Comparison of ENCODE assay signal across 16 cellular contexts in genomic region chr15:62779041-62779810, GRCh38.
DNase-seq lines count a peak whose midpoint lies in the region; ATAC-seq, FAIRE-seq and TF ChIP-seq lines count a peak whose summit lies in the region.
"Had no signal": no experiment of that assay in that cellular context is flagged by ENCODE, and none has a peak within 500 bp of the region (broad histone marks: within the 10 kb centered on the region; RNA-seq: fewer than 3 reads in every experiment).

No MANE protein-coding gene starts in this region.

- H3K4me1 ChIP-seq in astrocyte (ENCODE audit: insufficient read depth, low read length) (peaks cover 40% of the 10 kb centered on the region), heart left ventricle (peaks cover 3 to 46% (median 37%) of the 10 kb centered on the region in 12 donors), smooth muscle cell (ENCODE audit: low read depth) (peaks cover 19% of the 10 kb centered on the region)
- H3K4me1 ChIP-seq: psoas muscle had no signal

- H3K27ac ChIP-seq in astrocyte (ENCODE audit: low read depth, low read length) = peak overlapping the region; percentile 38
- peak overlapping the region in 10 of 12 donors; percentile 1 to 73 (median 51) for H3K27ac ChIP-seq in heart left ventricle
- H3K27ac ChIP-seq in smooth muscle cell (ENCODE audit: low read depth) = peak overlapping the region; percentile 69
- H3K27ac ChIP-seq: psoas muscle, suprapubic skin had no signal

- DNase-seq in MG63 = peak; percentile 33
- peak; percentile 62 for DNase-seq in astrocyte (ENCODE audit: low read depth)
- peak in 4 of 5 donors; percentile 36 to 75 (median 50) for DNase-seq in heart left ventricle
- no peak for DNase-seq in smooth muscle cell (lab: John Stamatoyannopoulos, UW; ENCODE audit: unreplicated experiment)
- no peak for DNase-seq in NCI-H2171 (lab: John Stamatoyannopoulos, UW)
- no peak for DNase-seq in NCI-H510A (lab: John Stamatoyannopoulos, UW)
- DNase-seq: activated T-cell treated with anti-CD3 and anti-CD28 coated beads, Interleukin-2, amount 50 U/mL, for 48 hours; Karpas-422; psoas muscle; SHP77 treated with DMSO at 0.1 percent for 48 hours had no signal

- TF ChIP-seq POLR2A in heart left ventricle (IDR thresholded peaks at IDR 0.05) = no peak

- peak overlapping the region; percentile 16 for H3K4me2 ChIP-seq in astrocyte (ENCODE audit: low read length)
- peak overlapping the region; percentile 23 for H3K4me2 ChIP-seq in smooth muscle cell

- H3K9me3 ChIP-seq in MG63 = no peaks in the 10 kb centered on the region
- H3K9me3 ChIP-seq in astrocyte (ENCODE audit: insufficient read depth, low read depth, low read length) = no peaks in the 10 kb centered on the region
- H3K9me3 ChIP-seq in heart left ventricle = no peaks in the 10 kb centered on the region
- H3K9me3 ChIP-seq in smooth muscle cell (replicated peaks; ENCODE audit: low read depth) = no peaks in the 10 kb centered on the region
- H3K9me3 ChIP-seq: psoas muscle, suprapubic skin had no signal

- H3K36me3 ChIP-seq in MG63 (peaks cover 5% of the 10 kb centered on the region), astrocyte (ENCODE audit: insufficient read depth, low read length) (no peaks in the 10 kb centered on the region), heart left ventricle (peaks cover 0 to 35% (median 15%) of the 10 kb centered on the region in 9 donors), smooth muscle cell (ENCODE audit: low read depth) (no peaks in the 10 kb centered on the region)

- H3K27ac Mint-ChIP-seq in astrocyte (ENCODE audit: unreplicated experiment) = peak overlapping the region; percentile 38
- H3K27ac Mint-ChIP-seq: memory B cell had no signal

- no peaks in the 10 kb centered on the region for H3K27me3 Mint-ChIP-seq in astrocyte (ENCODE audit: low read depth, unreplicated experiment)
- H3K27me3 Mint-ChIP-seq: memory B cell had no signal

- intact Hi-C loops in heart left ventricle (cut with DNase I) = no loop called here

- no peak overlapping the region for H2AFZ ChIP-seq in astrocyte (ENCODE audit: low read depth, low read length)
- H2AFZ ChIP-seq in smooth muscle cell (ENCODE audit: low read depth) = no peak overlapping the region

- no peaks in the 10 kb centered on the region for H4K20me1 ChIP-seq in astrocyte (ENCODE audit: insufficient read depth, low read length)
- no peaks in the 10 kb centered on the region for H4K20me1 ChIP-seq in smooth muscle cell (ENCODE audit: low read depth)

- peak in 2 of 4 donors; percentile 7 to 36 for ATAC-seq in heart left ventricle
- no peak for ATAC-seq in HG03108 (IDR thresholded peaks at IDR 0.05; ENCODE audit: unreplicated experiment)
- ATAC-seq in HG02798 (IDR thresholded peaks at IDR 0.05; ENCODE audit: poor library complexity, unreplicated experiment) = no peak
- ATAC-seq: activated CD4-positive, CD25-positive, alpha-beta regulatory T cell treated with anti-CD3 and anti-CD28 coated beads, Interleukin-2, amount 50 U/mL, for 24 hours had no signal

- 38 to 44% (median 43%) methylated on average over 8 of the region's 8 CpGs for WGBS in heart left ventricle, 4 donors
- 59% methylated on average over 8 of the region's 8 CpGs for WGBS in smooth muscle cell (ENCODE audit: low lambda C conversion rate)

- H3K4me3 ChIP-seq in MG63 (no peak overlapping the region), astrocyte (ENCODE audit: insufficient read depth, low read depth, low read length) (no peak overlapping the region), heart left ventricle (no peak overlapping the region), smooth muscle cell (no peak overlapping the region)
- H3K4me3 ChIP-seq: psoas muscle, suprapubic skin had no signal

- H3K4me1 Mint-ChIP-seq in astrocyte (ENCODE audit: low read depth, unreplicated experiment) = peaks cover 47% of the 10 kb centered on the region
- H3K4me1 Mint-ChIP-seq: central memory CD8-positive, alpha-beta T cell; memory B cell had no signal

- peaks cover 29% of the 10 kb centered on the region for H3K36me3 Mint-ChIP-seq in astrocyte (ENCODE audit: low read depth, unreplicated experiment)
- H3K36me3 Mint-ChIP-seq: memory B cell had no signal

- H3K79me2 ChIP-seq in astrocyte (ENCODE audit: insufficient read depth, low read length) (no peaks in the 10 kb centered on the region), smooth muscle cell (ENCODE audit: low read depth) (no peaks in the 10 kb centered on the region)

- peaks cover 37% of the 10 kb centered on the region for H3F3A ChIP-seq in smooth muscle cell (ENCODE audit: low read depth)

- H3K27me3 ChIP-seq in MG63 = no peaks in the 10 kb centered on the region
- no peaks in the 10 kb centered on the region for H3K27me3 ChIP-seq in astrocyte (ENCODE audit: insufficient read depth, low read length)
- H3K27me3 ChIP-seq in heart left ventricle = no peaks in the 10 kb centered on the region
- H3K27me3 ChIP-seq in smooth muscle cell (ENCODE audit: low read depth) = no peaks in the 10 kb centered on the region
- H3K27me3 ChIP-seq: suprapubic skin had no signal

- peak overlapping the region; percentile 20 for H3K9ac ChIP-seq in astrocyte (ENCODE audit: low read length)
- H3K9ac ChIP-seq in smooth muscle cell (ENCODE audit: low read depth) = peak overlapping the region; percentile 29

- no peak for FAIRE-seq in astrocyte (lab: Jason Lieb, UNC)

- TF ChIP-seq CTCF in astrocyte (IDR thresholded peaks at IDR 0.05; ENCODE audit: insufficient read depth, low read depth, low read length) (no peak), heart left ventricle (IDR thresholded peaks at IDR 0.05) (no peak), smooth muscle cell (IDR thresholded peaks at IDR 0.05; ENCODE audit: borderline replicate concordance, insufficient read depth, poor library complexity, severe bottlenecking) (no peak)

- peaks cover 2% of the 10 kb centered on the region for H3K9me3 Mint-ChIP-seq in astrocyte (ENCODE audit: unreplicated experiment)
- H3K9me3 Mint-ChIP-seq: central memory CD8-positive, alpha-beta T cell; memory B cell had no signal

- no peak overlapping the region for H3K4me3 Mint-ChIP-seq in astrocyte (ENCODE audit: unreplicated experiment)
- H3K4me3 Mint-ChIP-seq: central memory CD8-positive, alpha-beta T cell; memory B cell had no signal

Comparison
In these comparisons a context has a peak if more than half of its experiments do, and no peak if none do; other contexts are left out.
1. DNase-seq: peak in MG63 (single experiment), astrocyte (single experiment) and heart left ventricle (4 of 5); none in smooth muscle cell (single experiment), NCI-H2171 (single experiment) and NCI-H510A (single experiment).
2. Peak in every context shown above with its lines, with median percentiles within 50 percentile points of each other: H3K27ac ChIP-seq.